ENCODE assay signal across 13 cellular contexts in the genomic region with DNA sequence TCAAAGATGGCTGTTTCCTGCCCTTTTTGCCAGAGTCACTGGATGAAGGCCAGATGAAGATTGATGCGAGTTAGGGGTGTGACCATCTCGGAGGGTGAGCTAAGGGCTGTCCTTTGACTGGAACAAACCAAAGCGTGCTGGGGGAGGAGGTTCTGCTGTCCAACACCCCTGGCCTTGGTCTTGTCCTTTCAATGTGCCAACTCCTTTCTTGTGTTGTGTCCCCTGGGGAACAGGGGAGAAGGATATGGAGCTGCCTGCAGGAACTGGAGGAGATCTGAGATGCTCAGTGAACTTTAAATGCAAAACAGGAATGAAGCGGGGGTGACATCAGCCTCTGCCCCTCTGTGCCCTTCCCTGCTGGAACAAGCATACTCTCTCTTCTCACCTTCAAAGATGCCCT.
DNase-seq lines count a peak whose midpoint lies in the region; TF ChIP-seq lines count a peak whose summit lies in the region.
"Had no signal": no experiment of that assay in that cellular context is flagged by ENCODE, and none has a peak within 500 bp of the region (broad histone marks: within the 10 kb centered on the region; RNA-seq: fewer than 3 reads in every experiment).

No MANE protein-coding gene starts in this region.

- H3K27me3 ChIP-seq in BE2C (no peaks in the 10 kb centered on the region), mesendoderm (ENCODE audit: insufficient read depth, low read length, poor library complexity) (no peaks in the 10 kb centered on the region)

- WGBS in mesendoderm (ENCODE audit: extremely low coverage, insufficient coverage, low lambda C conversion rate): no CpG with 5 or more reads among the region's 4 CpGs

- H3K4me3 ChIP-seq in BE2C (ENCODE audit: low read depth, low read length): no peak overlapping the region
- H3K4me3 ChIP-seq in fibroblast of pulmonary artery (replicated peaks; ENCODE audit: low read depth, low read length): no peak overlapping the region
- H3K4me3 ChIP-seq in mesendoderm (ENCODE audit: low read length): no peak overlapping the region

- H3K9ac ChIP-seq in mesendoderm (ENCODE audit: low read length): no peak overlapping the region

- H3K18ac ChIP-seq in mesendoderm (ENCODE audit: low read length): no peak overlapping the region

- H2BK15ac ChIP-seq in mesendoderm (replicated peaks; ENCODE audit: low read depth): no peak overlapping the region

- no peak overlapping the region for H3K56ac ChIP-seq in mesendoderm (ENCODE audit: low read length)

- no peak overlapping the region for H3K4me2 ChIP-seq in mesendoderm (ENCODE audit: low read length)

- no peaks in the 10 kb centered on the region for H3K79me2 ChIP-seq in mesendoderm (ENCODE audit: control insufficient read depth, insufficient read depth, low read length)

- TF ChIP-seq CTCF in BE2C (IDR thresholded peaks at IDR 0.05; ENCODE audit: low read depth, low read length): no peak
- no peak for TF ChIP-seq CTCF in fibroblast of pulmonary artery (IDR thresholded peaks at IDR 0.05; ENCODE audit: low read length, missing control alignments)

- H2BK5ac ChIP-seq in mesendoderm (ENCODE audit: low read length): no peak overlapping the region

- DNase-seq in BE2C: peak; percentile 62
- DNase-seq in ELF-1 (ENCODE audit: low read depth, low spot score): peak; percentile 31
- DNase-seq in fibroblast of pulmonary artery (ENCODE audit: low read depth): peak; percentile 10
- peak; percentile 41 for DNase-seq in mesendoderm
- DNase-seq in NCI-H1417 (lab: John Stamatoyannopoulos, UW): no peak
- DNase-seq in GOT3 (lab: John Stamatoyannopoulos, UW): no peak
- no peak for DNase-seq in NK-92 treated with Interleukin-12 subunit alpha and Interleukin-12 subunit beta, amount 100 ng/mL, for 24 hours (lab: John Stamatoyannopoulos, UW)
- DNase-seq: ACHN; Caco-2; CD8-positive, alpha-beta T cell; DMS53; HCEC 1CT had no signal

- no peak overlapping the region for H2AK5ac ChIP-seq in mesendoderm (ENCODE audit: low read length)

- no peak overlapping the region for H2BK120ac ChIP-seq in mesendoderm (ENCODE audit: low read depth, low read length)

- no peak overlapping the region for H4K5ac ChIP-seq in mesendoderm (ENCODE audit: low read length)

- no peaks in the 10 kb centered on the region for H3K79me1 ChIP-seq in mesendoderm (ENCODE audit: low read length)

- H3K4me1 ChIP-seq in BE2C: peaks cover 9% of the 10 kb centered on the region; the same call in 1 of the 2 replicates
- no peaks in the 10 kb centered on the region for H3K4me1 ChIP-seq in mesendoderm (ENCODE audit: control insufficient read depth, low read depth, low read length)
- H3K4me1 ChIP-seq: Caco-2 had no signal

- H3K27ac ChIP-seq in mesendoderm (ENCODE audit: low read depth, low read length): no peak overlapping the region
- H3K27ac ChIP-seq: HL-60 had no signal

- H4K8ac ChIP-seq in mesendoderm (ENCODE audit: low read depth, low read length): no peak overlapping the region

- H3K23ac ChIP-seq in mesendoderm (ENCODE audit: low read length): no peak overlapping the region

- H3K36me3 ChIP-seq in BE2C: no peaks in the 10 kb centered on the region
- H3K36me3 ChIP-seq in mesendoderm (ENCODE audit: control insufficient read depth, insufficient read depth, low read length): no peaks in the 10 kb centered on the region

- no peaks in the 10 kb centered on the region for H3K9me3 ChIP-seq in BE2C
- H3K9me3 ChIP-seq: Caco-2 had no signal

- H3K4ac ChIP-seq in mesendoderm (ENCODE audit: low read depth, low read length): no peak overlapping the region

Comparison
In these comparisons a context has a peak if more than half of its experiments do, and no peak if none do; other contexts are left out.
1. DNase-seq: peak in BE2C (single experiment), ELF-1 (single experiment), fibroblast of pulmonary artery (single experiment) and mesendoderm (single experiment); none in NCI-H1417 (0 of 3), GOT3 (single experiment) and NK-92 treated with Interleukin-12 subunit alpha and Interleukin-12 subunit beta, amount 100 ng/mL, for 24 hours (single experiment).